ENCODE assay signal across 9 cellular contexts in the genomic region with DNA sequence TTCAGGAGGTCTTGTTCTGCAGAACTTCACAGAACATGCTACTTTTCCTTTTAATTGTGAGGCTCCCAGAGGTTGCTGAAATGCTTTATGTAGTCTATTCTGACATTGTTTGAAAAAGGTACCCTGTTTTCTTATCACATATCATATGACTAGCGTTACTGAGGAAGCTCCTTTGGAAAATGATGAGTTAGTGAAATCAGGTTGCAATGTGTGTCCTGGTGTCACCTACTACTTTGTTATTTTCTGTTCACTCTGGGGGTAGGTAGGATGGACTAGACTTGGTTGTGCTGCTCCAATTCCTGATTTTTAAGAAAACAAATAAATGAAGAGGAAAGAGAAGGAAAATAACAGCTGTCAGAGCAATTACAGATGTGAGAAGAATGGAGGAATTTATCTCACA.
"Had no signal": no experiment of that assay in that cellular context is flagged by ENCODE, and none has a peak within 500 bp of the region (broad histone marks: within the 10 kb centered on the region; RNA-seq: fewer than 3 reads in every experiment).

No MANE protein-coding gene starts in this region.

- H3K36me3 ChIP-seq: HAP-1 had no signal

- H3K27ac ChIP-seq: GM23248 had no signal

- H3K4me1 Mint-ChIP-seq: IgD-negative memory B cell had no signal

- H3K27ac Mint-ChIP-seq: HFFc6, IgD-negative memory B cell had no signal

- H3K36me3 Mint-ChIP-seq: IgD-negative memory B cell had no signal

- H3K9me3 Mint-ChIP-seq: HFFc6, IgD-negative memory B cell had no signal

- FAIRE-seq: HTR-8/SVneo had no signal

- H3K9ac ChIP-seq: GM23248 had no signal

- H3K27me3 Mint-ChIP-seq: IgD-negative memory B cell had no signal

- H3K9me3 ChIP-seq: HAP-1 had no signal

- H3K4me3 Mint-ChIP-seq: HFFc6, IgD-negative memory B cell had no signal

- ATAC-seq: HCT116 had no signal

- DNase-seq: GM23248, GOT3, H7, HFFc6, KG1 had no signal

- H3K4me3 ChIP-seq: GM23248, HAP-1 had no signal

- H3K4me1 ChIP-seq: HAP-1 had no signal
